ENCODE assay signal across 8 cellular contexts in genomic region chr10:15369642-15370211, GRCh38. TPM values are rescaled to one million over a fixed set of nuclear protein-coding genes. Genes with fewer than 3 reads are reported as not detected.
DNase-seq lines count a peak whose midpoint lies in the region; ATAC-seq and TF ChIP-seq lines count a peak whose summit lies in the region.

No MANE protein-coding gene starts in this region.

- peaks cover 8% of the 10 kb centered on the region for H3K79me2 ChIP-seq in fibroblast of lung (ENCODE audit: control insufficient read depth, insufficient read depth, low read length)
- peaks cover 51% of the 10 kb centered on the region for H3K79me2 ChIP-seq in neural cell (replicated peaks; ENCODE audit: insufficient read depth, low read length)

- TF ChIP-seq CTCF in GM10266 (IDR thresholded peaks at IDR 0.05; ENCODE audit: control insufficient read depth, insufficient read depth, low read depth, missing control alignments) (no peak), fibroblast of lung (conservative IDR thresholded peaks at IDR 0.05 in 1 of 2, IDR thresholded peaks at IDR 0.05 in 1 of 2; ENCODE audit: low read depth in 1 of 2, low read length in 2 of 2) (no peak), neural cell (IDR thresholded peaks at IDR 0.05; ENCODE audit: poor library complexity, severe bottlenecking) (no peak)

- no peaks in the 10 kb centered on the region for H3F3A ChIP-seq in neural cell (ENCODE audit: insufficient read depth, low read length, poor library complexity, severe bottlenecking)

- H3K4me3 ChIP-seq in fibroblast of lung (replicated peaks in 1 of 4; ENCODE audit: control extremely low read depth in 1 of 4, insufficient read depth in 1 of 4, low read depth in 3 of 4, low read length in 4 of 4) (peak overlapping the region; percentile 9 to 73 (median 54)), neural cell (ENCODE audit: low read length) (peak overlapping the region; percentile 88)

- no peak for TF ChIP-seq EP300 in neural cell (conservative IDR thresholded peaks at IDR 0.05; ENCODE audit: poor library complexity, severe bottlenecking)

- H3K9me2 ChIP-seq in neural cell (ENCODE audit: insufficient read depth, low read length) = no peaks in the 10 kb centered on the region

- peak; percentile 27 for DNase-seq in GM10266 (ENCODE audit: extremely low spot score)
- no peak for DNase-seq in T-helper 17 cell
- peak in 1 of 2 donors; percentile 11 for DNase-seq in fibroblast of lung (ENCODE audit: low read depth in 2 of 2)
- no peak for DNase-seq in COR-L47 (lab: John Stamatoyannopoulos, UW)
- no peak for DNase-seq in NCI-H2107 treated with DMSO at 0.1 percent for 48 hours (lab: John Stamatoyannopoulos, UW; ENCODE audit: unreplicated experiment)
- DNase-seq in activated CD4-positive, alpha-beta T cell treated with anti-CD3 and anti-CD28 coated beads for 48 hours = no peak
- no peak for DNase-seq in NCI-H2081 treated with DMSO at 0.1 percent for 48 hours (lab: John Stamatoyannopoulos, UW)

- H3K4me3 Mint-ChIP-seq in T-helper 17 cell = peak overlapping the region; percentile 78

- peak overlapping the region; percentile 79 for H3K27ac Mint-ChIP-seq in T-helper 17 cell

- H3K27me3 ChIP-seq in fibroblast of lung (ENCODE audit: control insufficient read depth, insufficient read depth, low read length) = no peaks in the 10 kb centered on the region
- no peaks in the 10 kb centered on the region for H3K27me3 ChIP-seq in neural cell (ENCODE audit: insufficient read depth, low read depth, low read length)

- H3K4me2 ChIP-seq in fibroblast of lung (ENCODE audit: extremely low read depth, insufficient read depth, low read length) = peak overlapping the region; percentile 26
- peak overlapping the region; percentile 90 for H3K4me2 ChIP-seq in neural cell (ENCODE audit: low read length)

- H3K36me3 Mint-ChIP-seq in T-helper 17 cell (ENCODE audit: low read depth) = peaks cover under 1% of the 10 kb centered on the region

- peaks cover 22% of the 10 kb centered on the region for H3K4me1 Mint-ChIP-seq in T-helper 17 cell

- H3K36me3 ChIP-seq in fibroblast of lung (ENCODE audit: control insufficient read depth, insufficient read depth, low read length) (no peaks in the 10 kb centered on the region), neural cell (ENCODE audit: insufficient read depth, low read length) (no peaks in the 10 kb centered on the region)

- H4K20me1 ChIP-seq in fibroblast of lung (ENCODE audit: control insufficient read depth, extremely low read depth, insufficient read depth, low read length) (no peaks in the 10 kb centered on the region), neural cell (ENCODE audit: insufficient read depth) (no peaks in the 10 kb centered on the region)

- ATAC-seq in T-helper 17 cell = no peak

- H3K4me1 ChIP-seq in fibroblast of lung (ENCODE audit: control insufficient read depth, extremely low read depth, insufficient read depth, low read length) = no peaks in the 10 kb centered on the region

- H3K27ac ChIP-seq in fibroblast of lung (ENCODE audit: insufficient read depth, low read length) (no peak overlapping the region), neural cell (ENCODE audit: low read length) (peak overlapping the region; percentile 55)

- peak overlapping the region; percentile 48 for H2AFZ ChIP-seq in fibroblast of lung (ENCODE audit: low read length)
- H2AFZ ChIP-seq in neural cell (ENCODE audit: low read depth, low read length) = peak overlapping the region; percentile 40

- peak; percentile 30 for TF ChIP-seq RAD21 in neural cell (conservative IDR thresholded peaks at IDR 0.05)

- peaks cover 6% of the 10 kb centered on the region for H3K27me3 Mint-ChIP-seq in T-helper 17 cell

- no peaks in the 10 kb centered on the region for H3K9me3 ChIP-seq in T-helper 17 cell (ENCODE audit: control insufficient read depth, low read length, poor library complexity, severe bottlenecking)
- H3K9me3 ChIP-seq in fibroblast of lung (ENCODE audit: control insufficient read depth, insufficient read depth, low read depth, low read length) = no peaks in the 10 kb centered on the region
- no peaks in the 10 kb centered on the region for H3K9me3 ChIP-seq in neural cell (ENCODE audit: low read length)

- H3K9ac ChIP-seq in fibroblast of lung (ENCODE audit: insufficient read depth, low read length) (peak overlapping the region; percentile 71), neural cell (ENCODE audit: low read length) (peak overlapping the region; percentile 87)

TF ChIP-seq in neural cell, 6 proteins besides CTCF, POLR2A, EP300 and RAD21:
- TF ChIP-seq MXI1 (conservative IDR thresholded peaks at IDR 0.05; ENCODE audit: poor library complexity, severe bottlenecking) (peak; percentile 43), EZH2 (IDR thresholded peaks at IDR 0.05; ENCODE audit: borderline replicate concordance, insufficient read depth, low read length, poor library complexity, severe bottlenecking) (no peak)

RNA-seq across cellular contexts. Expression of gene FAM171A1, which starts 1.4 kb away (rescaled TPM):
- total RNA-seq in T-helper 17 cell (1 to 10 TPM; 2.7 to 8.0 TPM), fibroblast of lung (6.2 and 8.8 TPM in 2 replicates)
- polyA plus RNA-seq in fibroblast of lung (10.3 and 24.9 TPM in 2 replicates), neural cell (26.8 and 28.8 TPM in 2 replicates)
- polyA plus RNA-seq in fibroblast of lung (2012) = 11.0 and 24.0 TPM in 2 replicates
- polyA minus RNA-seq in fibroblast of lung (ENCODE audit: low replicate concordance) (8.9 and 25.3 TPM in 2 replicates), neural cell (43.8 and 44.3 TPM in 2 replicates)
